ENCODE assay signal across 1 cellular context in the genomic region with DNA sequence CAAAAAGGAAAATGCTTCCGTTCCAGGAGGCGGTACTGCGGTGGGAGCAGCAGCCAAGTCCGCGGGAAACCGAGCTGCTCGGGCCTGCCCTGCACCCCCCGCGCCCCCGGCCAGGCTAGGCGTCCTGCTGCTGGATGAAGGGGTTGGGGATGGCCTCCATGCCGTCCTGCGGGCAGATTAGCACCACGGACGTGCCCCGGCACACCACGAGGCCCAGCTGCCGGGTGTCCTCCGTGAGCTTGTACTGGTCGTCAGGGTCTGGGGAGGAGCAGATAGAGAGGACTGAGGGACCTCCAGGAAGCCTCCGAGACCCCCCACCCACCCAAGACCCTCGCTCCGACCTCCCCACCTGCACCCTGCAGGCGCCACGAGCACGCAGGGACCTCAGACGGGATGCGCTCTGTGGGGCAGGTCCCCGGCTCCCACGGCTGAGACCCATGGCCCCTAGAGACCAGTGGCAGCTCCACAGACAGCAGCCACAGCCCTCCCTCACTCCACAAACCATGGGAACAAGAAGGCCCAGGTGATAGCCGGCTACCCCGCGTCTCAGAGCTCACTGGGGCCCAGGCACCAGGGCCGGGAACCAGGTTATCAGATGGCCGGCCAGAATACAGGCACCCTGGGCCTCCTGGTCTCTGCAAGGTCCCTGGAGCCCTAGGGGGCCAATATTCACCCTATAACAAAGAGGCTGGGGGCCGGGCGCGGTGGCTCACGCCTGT.
TF ChIP-seq lines count a peak whose summit lies in the region.

No MANE protein-coding gene starts in this region.

TF ChIP-seq in H1, 55 proteins besides CTCF, POLR2A, EP300 and RAD21:
- TF ChIP-seq CHD2 (IDR thresholded peaks at IDR 0.05; ENCODE audit: low read length): no peak
- no peak for TF ChIP-seq SUZ12 (IDR thresholded peaks at IDR 0.05; ENCODE audit: low read length)
- TF ChIP-seq YY1 (IDR thresholded peaks at IDR 0.05; ENCODE audit: low read depth, low read length): no peak
- TF ChIP-seq MAX (IDR thresholded peaks at IDR 0.05): no peak
- TF ChIP-seq RFX5 (IDR thresholded peaks at IDR 0.05; ENCODE audit: borderline replicate concordance, low read depth, low read length): no peak
- no peak for TF ChIP-seq GABPA (IDR thresholded peaks at IDR 0.05; ENCODE audit: borderline replicate concordance, insufficient read depth, low read length)
- no peak for TF ChIP-seq KDM4A (IDR thresholded peaks at IDR 0.05; ENCODE audit: low read depth, low read length, severe bottlenecking)
- TF ChIP-seq SP1 (IDR thresholded peaks at IDR 0.05; ENCODE audit: low read depth, low read length): no peak
- TF ChIP-seq TAF1 (IDR thresholded peaks at IDR 0.05; ENCODE audit: low read depth, low read length): no peak
- no peak for TF ChIP-seq CBX5 (IDR thresholded peaks at IDR 0.05; ENCODE audit: low read depth, low read length)
- no peak for TF ChIP-seq RXRA (IDR thresholded peaks at IDR 0.05; ENCODE audit: insufficient read depth, low read depth, low read length)
- TF ChIP-seq NRF1 (IDR thresholded peaks at IDR 0.05; ENCODE audit: low read depth, low read length): no peak
- no peak for TF ChIP-seq USF2 (IDR thresholded peaks at IDR 0.05; ENCODE audit: low read length)
- no peak for TF ChIP-seq PHF8 (conservative IDR thresholded peaks at IDR 0.05; ENCODE audit: low read depth, low read length)
- TF ChIP-seq CHD1 (IDR thresholded peaks at IDR 0.05; ENCODE audit: low read depth, low read length): no peak
- TF ChIP-seq TEAD4 (IDR thresholded peaks at IDR 0.05; ENCODE audit: low read depth, low read length): no peak
- TF ChIP-seq BRCA1 (IDR thresholded peaks at IDR 0.05; ENCODE audit: low read depth, low read length): no peak
- no peak for TF ChIP-seq BACH1 (IDR thresholded peaks at IDR 0.05; ENCODE audit: low read length)
- no peak for TF ChIP-seq POLR2AphosphoS5 (IDR thresholded peaks at IDR 0.05; ENCODE audit: low read depth, low read length)
- no peak for TF ChIP-seq HDAC2 (IDR thresholded peaks at IDR 0.05; ENCODE audit: borderline replicate concordance in 1 of 2, low read depth in 2 of 2, low read length in 2 of 2)
